In the genomic region with DNA sequence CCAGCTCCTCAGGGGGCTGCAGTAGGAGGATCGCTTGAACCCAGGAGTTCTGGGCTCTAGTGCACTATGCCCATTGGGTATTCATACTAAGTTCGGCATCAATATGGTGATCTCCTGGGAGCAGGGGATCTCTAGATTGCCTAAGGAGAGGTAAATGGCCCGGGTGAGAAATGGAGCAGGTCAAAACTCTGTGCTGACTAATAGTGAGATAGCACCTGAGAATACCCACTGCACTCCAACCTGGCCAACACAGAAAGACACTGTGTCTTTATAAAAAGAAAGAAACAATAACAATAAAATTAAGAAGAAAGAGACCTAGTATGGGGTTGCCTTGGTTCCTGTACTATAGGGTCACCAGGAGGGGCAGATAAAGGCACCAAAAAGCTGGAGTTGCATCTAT, we compare ENCODE assay signal across 17 cellular contexts. TPM values are rescaled to one million over a fixed set of nuclear protein-coding genes. Genes with fewer than 3 reads are reported as not detected.
"Had no signal": no experiment of that assay in that cellular context is flagged by ENCODE, and none has a peak within 500 bp of the region (broad histone marks: within the 10 kb centered on the region; RNA-seq: fewer than 3 reads in every experiment).

No MANE protein-coding gene starts in this region.

- H3K27ac Mint-ChIP-seq: activated CD4-positive, alpha-beta T cell treated with anti-CD3 and anti-CD28 coated beads, Interleukin-2, amount 10 ng/mL, durations not matched to agents 24 days and 14 days; activated T-cell treated with anti-CD3 and anti-CD28 coated beads, Interleukin-2, amount 50 U/mL, for 72 hours; endodermal cell; T-helper 17 cell; WTC11 had no signal

- H3K27me3 ChIP-seq: pancreas, upper lobe of left lung had no signal

- H3K36me3 Mint-ChIP-seq: WTC11 had no signal

- H3K4me3 Mint-ChIP-seq: activated CD4-positive, alpha-beta T cell treated with anti-CD3 and anti-CD28 coated beads, Interleukin-2, amount 10 ng/mL, durations not matched to agents 24 days and 14 days; activated T-cell treated with anti-CD3 and anti-CD28 coated beads, Interleukin-2, amount 50 U/mL, for 72 hours; endodermal cell; T-helper 17 cell; WTC11 had no signal

- H3K9me3 Mint-ChIP-seq: activated CD4-positive, alpha-beta T cell treated with anti-CD3 and anti-CD28 coated beads, Interleukin-2, amount 10 ng/mL, durations not matched to agents 24 days and 14 days; activated T-cell treated with anti-CD3 and anti-CD28 coated beads, Interleukin-2, amount 50 U/mL, for 72 hours; endodermal cell; WTC11 had no signal

- H3K9me3 ChIP-seq: gastroesophageal sphincter, heart right ventricle, lower lobe of right lung, pancreas, upper lobe of left lung had no signal

- H3K4me1 ChIP-seq: gastroesophageal sphincter, pancreas had no signal

- ATAC-seq: gastroesophageal sphincter, heart right ventricle, left colon, lower lobe of right lung, pancreas, T-helper 17 cell had no signal

- H3K27ac ChIP-seq: dorsolateral prefrontal cortex, gastroesophageal sphincter, lower lobe of right lung, pancreas, upper lobe of left lung had no signal

- H3K4me3 ChIP-seq: dorsolateral prefrontal cortex, gastroesophageal sphincter, heart right ventricle, lower lobe of right lung, pancreas, upper lobe of left lung had no signal

- H3K36me3 ChIP-seq: gastroesophageal sphincter, heart right ventricle, lower lobe of right lung, pancreas, upper lobe of left lung had no signal

- DNase-seq: activated CD4-positive, alpha-beta T cell treated with anti-CD3 and anti-CD28 coated beads, Interleukin-2, amount 10 ng/mL, durations not matched to agents 24 days and 14 days; activated CD8-positive, alpha-beta memory T cell treated with anti-CD3 and anti-CD28 coated beads, Interleukin-2, amount 50 U/mL, for 48 hours; activated T-cell treated with anti-CD3 and anti-CD28 coated beads, Interleukin-2, amount 50 U/mL, for 72 hours; dorsolateral prefrontal cortex; endodermal cell; heart right ventricle; left colon; lower lobe of right lung; midbrain; pancreas; retina; stimulated activated CD4-positive, alpha-beta T cell treated with anti-CD3 and anti-CD28 coated beads, Interleukin-2, amount 100 ng/mL, for 48 hours; stimulated activated naive CD4-positive, alpha-beta T cell; T-helper 17 cell; upper lobe of left lung had no signal

RNA-seq across cellular contexts. Expression of gene FCRLB, which starts 14.5 kb away (rescaled TPM):
- total RNA-seq: activated CD4-positive, alpha-beta T cell treated with anti-CD3 and anti-CD28 coated beads, Interleukin-2, amount 10 ng/mL, durations not matched to agents 24 days and 14 days; left colon had no signal

RNA-seq across cellular contexts. Expression of gene FCRLA, which starts 28.8 kb away (rescaled TPM):
- total RNA-seq: activated CD4-positive, alpha-beta T cell treated with anti-CD3 and anti-CD28 coated beads, Interleukin-2, amount 10 ng/mL, durations not matched to agents 24 days and 14 days; endodermal cell; gastroesophageal sphincter had no signal
- polyA plus RNA-seq: pancreas had no signal
